Comparison of ENCODE assay signal across 24 cellular contexts in genomic region chr12:1357711-1358110, GRCh38.
"Had no signal": no experiment of that assay in that cellular context is flagged by ENCODE, and none has a peak within 500 bp of the region (broad histone marks: within the 10 kb centered on the region; RNA-seq: fewer than 3 reads in every experiment).

No MANE protein-coding gene starts in this region.

- H3K27ac Mint-ChIP-seq: immature natural killer cell; natural killer cell treated with Interleukin-12 subunit alpha and Interleukin-12 subunit beta and Interleukin-15 and Interleukin-18, amount 100 ng/mL, for 72 hours; stimulated activated naive CD8-positive, alpha-beta T cell treated with anti-CD3 and anti-CD28 coated beads, Interleukin-15, amount 100 ng/mL, for 72 hours had no signal

- H3K9me3 Mint-ChIP-seq: immature natural killer cell; naive B cell; natural killer cell treated with Interleukin-12 subunit alpha and Interleukin-12 subunit beta and Interleukin-15 and Interleukin-18, amount 100 ng/mL, for 72 hours; neural crest cell; stimulated activated naive B cell treated with anti-CD40 and anti-IgM and Interleukin-4, amounts not matched to agents 10 μg/mL and 1 μg/mL and 100 μg/mL, for 72 hours; stimulated activated naive CD8-positive, alpha-beta T cell treated with anti-CD3 and anti-CD28 coated beads, Interleukin-15, amount 100 ng/mL, for 72 hours; type B pancreatic cell had no signal

- H3K27ac ChIP-seq: coronary artery, esophagus muscularis mucosa, heart right ventricle, left ventricle myocardium inferior, lower lobe of right lung, neutrophil, pancreas, right atrium auricular region, spleen, testis, tibial artery had no signal

- H3K9me3 ChIP-seq: esophagus muscularis mucosa, heart right ventricle, left ventricle myocardium inferior, lower lobe of right lung, neutrophil, pancreas, right atrium auricular region, spleen, testis, tibial artery had no signal

- H3K36me3 Mint-ChIP-seq: immature natural killer cell; natural killer cell treated with Interleukin-12 subunit alpha and Interleukin-12 subunit beta and Interleukin-15 and Interleukin-18, amount 100 ng/mL, for 72 hours had no signal

- H3K4me1 Mint-ChIP-seq: immature natural killer cell; naive B cell; stimulated activated naive B cell treated with anti-CD40 and anti-IgM and Interleukin-4, amounts not matched to agents 10 μg/mL and 1 μg/mL and 100 μg/mL, for 72 hours; stimulated activated naive CD8-positive, alpha-beta T cell treated with anti-CD3 and anti-CD28 coated beads, Interleukin-15, amount 100 ng/mL, for 72 hours had no signal

- H3K27me3 ChIP-seq: esophagus muscularis mucosa, heart right ventricle, neutrophil, pancreas, right atrium auricular region, spleen, testis, tibial artery had no signal

- H3K36me3 ChIP-seq: esophagus muscularis mucosa, heart right ventricle, left ventricle myocardium inferior, lower lobe of right lung, neutrophil, pancreas, right atrium auricular region, spleen, tibial artery had no signal

- H3K4me1 ChIP-seq: lower lobe of right lung, pancreas, spleen, testis had no signal

- DNase-seq: dermis blood vessel endothelial cell; effector memory CD4-positive, alpha-beta T cell; foreskin melanocyte; glutamatergic neuron; heart right ventricle; hippocampal formation; immature natural killer cell; left colon; left ventricle myocardium inferior; lower lobe of right lung; naive B cell; pancreas; spleen; stimulated activated naive B cell treated with anti-CD40 and anti-IgM and Interleukin-4, amounts not matched to agents 10 μg/mL and 1 μg/mL and 100 μg/mL, for 72 hours; stimulated activated naive CD8-positive, alpha-beta T cell treated with anti-CD3 and anti-CD28 coated beads, Interleukin-15, amount 100 ng/mL, for 72 hours; testis; tibial artery had no signal

- H3K4me3 Mint-ChIP-seq: immature natural killer cell; naive B cell; natural killer cell treated with Interleukin-12 subunit alpha and Interleukin-12 subunit beta and Interleukin-15 and Interleukin-18, amount 100 ng/mL, for 72 hours; neural crest cell; stimulated activated naive B cell treated with anti-CD40 and anti-IgM and Interleukin-4, amounts not matched to agents 10 μg/mL and 1 μg/mL and 100 μg/mL, for 72 hours; stimulated activated naive CD8-positive, alpha-beta T cell treated with anti-CD3 and anti-CD28 coated beads, Interleukin-15, amount 100 ng/mL, for 72 hours had no signal

- H3K4me3 ChIP-seq: coronary artery, esophagus muscularis mucosa, heart right ventricle, left ventricle myocardium inferior, lower lobe of right lung, pancreas, right atrium auricular region, spleen, testis, tibial artery had no signal

- H3K27me3 Mint-ChIP-seq: naive B cell; natural killer cell treated with Interleukin-12 subunit alpha and Interleukin-12 subunit beta and Interleukin-15 and Interleukin-18, amount 100 ng/mL, for 72 hours; stimulated activated naive B cell treated with anti-CD40 and anti-IgM and Interleukin-4, amounts not matched to agents 10 μg/mL and 1 μg/mL and 100 μg/mL, for 72 hours; stimulated activated naive CD8-positive, alpha-beta T cell treated with anti-CD3 and anti-CD28 coated beads, Interleukin-15, amount 100 ng/mL, for 72 hours had no signal
